Comparison of ENCODE assay signal across 1 cellular context in genomic region chr3:186785517-186786018, GRCh38.
TF ChIP-seq lines count a peak whose summit lies in the region.

No MANE protein-coding gene starts in this region.

TF ChIP-seq in HepG2, 621 proteins besides CTCF, POLR2A, EP300 and RAD21:
- TF ChIP-seq, protein P1, sequence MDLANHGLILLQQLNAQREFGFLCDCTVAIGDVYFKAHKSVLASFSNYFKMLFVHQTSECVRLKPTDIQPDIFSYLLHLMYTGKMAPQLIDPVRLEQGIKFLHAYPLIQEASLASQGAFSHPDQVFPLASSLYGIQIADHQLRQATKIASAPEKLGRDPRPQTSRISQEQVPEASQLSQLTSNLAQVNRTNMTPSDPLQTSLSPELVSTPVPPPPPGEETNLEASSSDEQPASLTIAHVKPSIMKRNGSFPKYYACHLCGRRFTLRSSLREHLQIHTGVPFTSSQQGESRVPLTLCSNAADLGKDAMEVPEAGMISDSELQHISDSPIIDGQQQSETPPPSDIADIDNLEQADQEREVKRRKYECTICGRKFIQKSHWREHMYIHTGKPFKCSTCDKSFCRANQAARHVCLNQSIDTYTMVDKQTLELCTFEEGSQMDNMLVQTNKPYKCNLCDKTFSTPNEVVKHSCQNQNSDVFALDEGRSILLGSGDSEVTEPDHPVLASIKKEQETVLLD (CRISPR knock-in tag; IDR thresholded peaks at IDR 0.05; ENCODE audit: low read depth) = no peak
- TF ChIP-seq, protein P2, sequence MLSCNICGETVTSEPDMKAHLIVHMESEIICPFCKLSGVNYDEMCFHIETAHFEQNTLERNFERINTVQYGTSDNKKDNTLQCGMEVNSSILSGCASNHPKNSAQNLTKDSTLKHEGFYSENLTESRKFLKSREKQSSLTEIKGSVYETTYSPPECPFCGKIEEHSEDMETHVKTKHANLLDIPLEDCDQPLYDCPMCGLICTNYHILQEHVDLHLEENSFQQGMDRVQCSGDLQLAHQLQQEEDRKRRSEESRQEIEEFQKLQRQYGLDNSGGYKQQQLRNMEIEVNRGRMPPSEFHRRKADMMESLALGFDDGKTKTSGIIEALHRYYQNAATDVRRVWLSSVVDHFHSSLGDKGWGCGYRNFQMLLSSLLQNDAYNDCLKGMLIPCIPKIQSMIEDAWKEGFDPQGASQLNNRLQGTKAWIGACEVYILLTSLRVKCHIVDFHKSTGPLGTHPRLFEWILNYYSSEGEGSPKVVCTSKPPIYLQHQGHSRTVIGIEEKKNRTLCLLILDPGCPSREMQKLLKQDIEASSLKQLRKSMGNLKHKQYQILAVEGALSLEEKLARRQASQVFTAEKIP (CRISPR knock-in tag; IDR thresholded peaks at IDR 0.05; ENCODE audit: borderline replicate concordance) = no peak
- peak; percentile 45; the same call in 1 of the 2 replicates for TF ChIP-seq POLR2AphosphoS2 (IDR thresholded peaks at IDR 0.05; ENCODE audit: low read depth, low read length)
- TF ChIP-seq GABPB1 (CRISPR knock-in tag; IDR thresholded peaks at IDR 0.05) = no peak
- TF ChIP-seq ATM (IDR thresholded peaks at IDR 0.05; ENCODE audit: borderline replicate concordance) = no peak
- TF ChIP-seq POLR2G (IDR thresholded peaks at IDR 0.05; ENCODE audit: low read depth, low read length) = 0 out of 2 replicates have a peak, but pooled peaks have one; percentile 15
- TF ChIP-seq ATRX (CRISPR knock-in tag; IDR thresholded peaks at IDR 0.05; ENCODE audit: borderline replicate concordance) = no peak
- TF ChIP-seq PAF1 (CRISPR knock-in tag; IDR thresholded peaks at IDR 0.05) = 0 out of 2 replicates have a peak, but pooled peaks have one; percentile 4
- TF ChIP-seq RNF2 (conservative IDR thresholded peaks at IDR 0.05; ENCODE audit: low read depth) = no peak
- no peak for TF ChIP-seq ZNF263 (CRISPR knock-in tag; IDR thresholded peaks at IDR 0.05)
- TF ChIP-seq, protein P3, sequence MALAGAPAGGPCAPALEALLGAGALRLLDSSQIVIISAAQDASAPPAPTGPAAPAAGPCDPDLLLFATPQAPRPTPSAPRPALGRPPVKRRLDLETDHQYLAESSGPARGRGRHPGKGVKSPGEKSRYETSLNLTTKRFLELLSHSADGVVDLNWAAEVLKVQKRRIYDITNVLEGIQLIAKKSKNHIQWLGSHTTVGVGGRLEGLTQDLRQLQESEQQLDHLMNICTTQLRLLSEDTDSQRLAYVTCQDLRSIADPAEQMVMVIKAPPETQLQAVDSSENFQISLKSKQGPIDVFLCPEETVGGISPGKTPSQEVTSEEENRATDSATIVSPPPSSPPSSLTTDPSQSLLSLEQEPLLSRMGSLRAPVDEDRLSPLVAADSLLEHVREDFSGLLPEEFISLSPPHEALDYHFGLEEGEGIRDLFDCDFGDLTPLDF (CRISPR knock-in tag; IDR thresholded peaks at IDR 0.05) = no peak
- no peak for TF ChIP-seq ZNF205 (CRISPR knock-in tag; IDR thresholded peaks at IDR 0.05)
- no peak for TF ChIP-seq TBP (CRISPR knock-in tag; IDR thresholded peaks at IDR 0.05)
- TF ChIP-seq NAIF1 (CRISPR knock-in tag; IDR thresholded peaks at IDR 0.05; ENCODE audit: borderline replicate concordance) = no peak
- peak; percentile 94 for TF ChIP-seq RBM22 (optimal IDR thresholded peaks at IDR 0.05; ENCODE audit: low read length)
- no peak for TF ChIP-seq CENPX (CRISPR knock-in tag; IDR thresholded peaks at IDR 0.05)
- TF ChIP-seq MAZ (IDR thresholded peaks at IDR 0.05; ENCODE audit: borderline replicate concordance, low read depth, low read length) = no peak
- no peak for TF ChIP-seq MAZ (CRISPR knock-in tag; IDR thresholded peaks at IDR 0.05; ENCODE audit: low read depth)
- TF ChIP-seq ZC3H13 (CRISPR knock-in tag; IDR thresholded peaks at IDR 0.05) = no peak
- TF ChIP-seq FOXJ3 (CRISPR knock-in tag; IDR thresholded peaks at IDR 0.05; ENCODE audit: borderline replicate concordance) = no peak
- no peak for TF ChIP-seq ZNF30 (CRISPR knock-in tag; IDR thresholded peaks at IDR 0.05)
- TF ChIP-seq HBP1 (CRISPR knock-in tag; IDR thresholded peaks at IDR 0.05; ENCODE audit: low read depth) = no peak
- no peak for TF ChIP-seq TMF1 (CRISPR knock-in tag; IDR thresholded peaks at IDR 0.05; ENCODE audit: low read depth)
- TF ChIP-seq, protein P4, sequence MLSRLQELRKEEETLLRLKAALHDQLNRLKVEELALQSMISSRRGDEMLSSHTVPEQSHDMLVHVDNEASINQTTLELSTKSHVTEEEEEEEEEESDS (CRISPR knock-in tag; IDR thresholded peaks at IDR 0.05; ENCODE audit: borderline replicate concordance) = no peak
- TF ChIP-seq ZBTB39 (CRISPR knock-in tag; IDR thresholded peaks at IDR 0.05) = no peak
- peak; percentile 8; the same call in 1 of the 2 replicates for TF ChIP-seq RBFOX2 (IDR thresholded peaks at IDR 0.05; ENCODE audit: low read depth, low read length)
- no peak for TF ChIP-seq SAP130 (CRISPR knock-in tag; IDR thresholded peaks at IDR 0.05; ENCODE audit: low read depth)
- TF ChIP-seq ZFY (CRISPR knock-in tag; IDR thresholded peaks at IDR 0.05) = no peak
- no peak for TF ChIP-seq ZNF180 (CRISPR knock-in tag; IDR thresholded peaks at IDR 0.05; ENCODE audit: borderline replicate concordance, low read depth)
- TF ChIP-seq FOXK1 (CRISPR knock-in tag; IDR thresholded peaks at IDR 0.05; ENCODE audit: borderline replicate concordance, low read depth) = no peak
- TF ChIP-seq MAFK (conservative IDR thresholded peaks at IDR 0.05 in 1 of 2, IDR thresholded peaks at IDR 0.05 in 1 of 2; ENCODE audit: low read length in 2 of 2) = peak in 1 of 2 experiments; percentile 21; a peak in 1 of 4 replicates
- no peak for TF ChIP-seq KLF15 (CRISPR knock-in tag; IDR thresholded peaks at IDR 0.05; ENCODE audit: borderline replicate concordance)
- TF ChIP-seq ZNF816 (CRISPR knock-in tag; IDR thresholded peaks at IDR 0.05; ENCODE audit: borderline replicate concordance) = no peak
- no peak for TF ChIP-seq ZNF672 (CRISPR knock-in tag; IDR thresholded peaks at IDR 0.05)
